8 cellular contexts compared by ENCODE assay signal in the genomic region with DNA sequence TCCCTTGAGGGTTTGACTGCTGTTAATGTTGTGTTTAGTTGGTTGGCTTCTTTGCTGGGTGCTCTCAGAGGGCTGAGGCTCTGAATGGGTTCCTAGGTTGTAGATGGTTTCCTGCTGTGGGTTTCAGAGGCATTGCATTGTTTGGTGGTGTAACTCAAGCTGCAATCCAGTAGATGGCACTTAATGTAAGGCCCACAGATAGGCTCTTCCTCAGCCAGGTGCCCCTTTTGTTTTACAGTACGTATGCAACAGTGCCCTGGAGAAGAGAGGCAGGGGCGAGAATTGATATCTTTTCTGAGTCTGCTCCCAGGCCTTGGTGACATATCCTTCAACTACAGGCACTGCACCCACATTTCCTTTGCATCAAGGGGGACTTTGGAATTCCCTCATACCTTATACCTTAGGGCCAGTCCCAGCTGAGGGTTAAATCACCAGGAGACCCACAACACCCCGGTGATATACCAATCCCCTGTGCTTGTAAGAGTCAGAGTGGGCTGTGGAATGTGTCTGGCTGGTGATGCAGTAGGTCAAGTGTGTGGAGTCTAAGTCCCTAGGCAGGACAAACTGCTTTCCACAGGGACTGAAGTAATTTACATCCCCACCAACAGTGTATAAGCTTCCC. TPM values are rescaled to one million over a fixed set of nuclear protein-coding genes. Genes with fewer than 3 reads are reported as not detected.
DNase-seq lines count a peak whose midpoint lies in the region; ATAC-seq and TF ChIP-seq lines count a peak whose summit lies in the region.

No MANE protein-coding gene starts in this region.

- H3K36me3 ChIP-seq in psoas muscle (ENCODE audit: insufficient read depth in 1 of 2, low read depth in 1 of 2) = no peaks in the 10 kb centered on the region

- H3K4me3 ChIP-seq in psoas muscle = no peak overlapping the region

- no peak for TF ChIP-seq CTCF in psoas muscle (IDR thresholded peaks at IDR 0.05)

- ATAC-seq in HG02623 (IDR thresholded peaks at IDR 0.05; ENCODE audit: unreplicated experiment) = peak; percentile 80
- ATAC-seq in activated naive CD8-positive, alpha-beta T cell treated with anti-CD3 and anti-CD28 coated beads, Interleukin-2, amount 10 ng/mL, durations not matched to agents 7 days and 5 days (ENCODE audit: low read depth) = peak; percentile 96
- ATAC-seq in psoas muscle = no peak

- H3K9me3 ChIP-seq in psoas muscle = no peaks in the 10 kb centered on the region

- 59 to 65% (median 63%) methylated on average over 3 of the region's 3 CpGs for WGBS in psoas muscle, 3 donors

- no peaks in the 10 kb centered on the region for H3K27me3 Mint-ChIP-seq in activated naive CD4-positive, alpha-beta T cell treated with anti-CD3 and anti-CD28 coated beads for 36 hours (ENCODE audit: low read depth)
- H3K27me3 Mint-ChIP-seq in activated naive CD8-positive, alpha-beta T cell treated with anti-CD3 and anti-CD28 coated beads, Interleukin-2, amount 10 ng/mL, durations not matched to agents 7 days and 5 days = peaks cover 13% of the 10 kb centered on the region

- H3K27ac ChIP-seq in psoas muscle = no peak overlapping the region

- POLR2A ChIA-PET in activated naive CD8-positive, alpha-beta T cell treated with anti-CD3 and anti-CD28 coated beads, Interleukin-2, amount 10 ng/mL, durations not matched to agents 7 days and 5 days (lab: Charles Lee) = no interaction called here

- H3K27me3 ChIP-seq in psoas muscle (ENCODE audit: insufficient read depth in 3 of 3, low read length in 2 of 3) = no peaks in the 10 kb centered on the region

- H3K27ac Mint-ChIP-seq in activated naive CD4-positive, alpha-beta T cell treated with anti-CD3 and anti-CD28 coated beads for 36 hours = no peak overlapping the region
- no peak overlapping the region for H3K27ac Mint-ChIP-seq in activated naive CD8-positive, alpha-beta T cell treated with anti-CD3 and anti-CD28 coated beads, Interleukin-2, amount 10 ng/mL, durations not matched to agents 7 days and 5 days

- CTCF ChIA-PET in activated naive CD4-positive, alpha-beta T cell treated with anti-CD3 and anti-CD28 coated beads for 36 hours (lab: Charles Lee) = no interaction called here

- DNase-seq in activated naive CD4-positive, alpha-beta T cell treated with anti-CD3 and anti-CD28 coated beads for 36 hours = peak; percentile 13
- no peak for DNase-seq in activated naive CD4-positive, alpha-beta T cell treated with Interleukin-2 at 50 U/mL for 16 hours
- DNase-seq in MV-4-11 (lab: John Stamatoyannopoulos, UW) (peak; percentile 16), psoas muscle (no peak), RKO (ENCODE audit: low spot score) (no peak), cortex of kidney (lab: John Stamatoyannopoulos, UW) (no peak)
- DNase-seq in activated naive CD8-positive, alpha-beta T cell treated with anti-CD3 and anti-CD28 coated beads, Interleukin-2, amount 10 ng/mL, durations not matched to agents 7 days and 5 days = no peak

- intact Hi-C loops in activated naive CD4-positive, alpha-beta T cell treated with anti-CD3 and anti-CD28 coated beads for 36 hours (cut with micrococcal nuclease) = no loop called here
- intact Hi-C loops in psoas muscle (cut with DNase I) = loop anchor here in 1 of 2 donors (10.0 kb wide), 1 partner anchor 231 kb away; a partner anchor contains a TSS

- no peak overlapping the region for H3K4me3 Mint-ChIP-seq in activated naive CD4-positive, alpha-beta T cell treated with anti-CD3 and anti-CD28 coated beads for 36 hours
- no peak overlapping the region for H3K4me3 Mint-ChIP-seq in activated naive CD8-positive, alpha-beta T cell treated with anti-CD3 and anti-CD28 coated beads, Interleukin-2, amount 10 ng/mL, durations not matched to agents 7 days and 5 days

- no peaks in the 10 kb centered on the region for H3K4me1 ChIP-seq in psoas muscle

- peaks cover 4% of the 10 kb centered on the region for H3K4me1 Mint-ChIP-seq in activated naive CD4-positive, alpha-beta T cell treated with anti-CD3 and anti-CD28 coated beads for 36 hours (ENCODE audit: low read depth)
- H3K4me1 Mint-ChIP-seq in activated naive CD8-positive, alpha-beta T cell treated with anti-CD3 and anti-CD28 coated beads, Interleukin-2, amount 10 ng/mL, durations not matched to agents 7 days and 5 days = peaks cover 8% of the 10 kb centered on the region

- no peaks in the 10 kb centered on the region for H3K9me3 Mint-ChIP-seq in activated naive CD4-positive, alpha-beta T cell treated with anti-CD3 and anti-CD28 coated beads for 36 hours
- no peaks in the 10 kb centered on the region for H3K9me3 Mint-ChIP-seq in activated naive CD8-positive, alpha-beta T cell treated with anti-CD3 and anti-CD28 coated beads, Interleukin-2, amount 10 ng/mL, durations not matched to agents 7 days and 5 days

- no peaks in the 10 kb centered on the region for H3K36me3 Mint-ChIP-seq in activated naive CD4-positive, alpha-beta T cell treated with anti-CD3 and anti-CD28 coated beads for 36 hours (ENCODE audit: low read depth)
- no peaks in the 10 kb centered on the region for H3K36me3 Mint-ChIP-seq in activated naive CD8-positive, alpha-beta T cell treated with anti-CD3 and anti-CD28 coated beads, Interleukin-2, amount 10 ng/mL, durations not matched to agents 7 days and 5 days

RNA-seq across cellular contexts. Expression of a gene that starts 7.0 kb away (rescaled TPM):
- not detected for total RNA-seq in activated naive CD4-positive, alpha-beta T cell treated with anti-CD3 and anti-CD28 coated beads for 36 hours
- not detected for total RNA-seq in activated naive CD8-positive, alpha-beta T cell treated with anti-CD3 and anti-CD28 coated beads, Interleukin-2, amount 10 ng/mL, durations not matched to agents 7 days and 5 days
- not detected for total RNA-seq in psoas muscle
- polyA plus RNA-seq in psoas muscle = not detected

Comparison
In these comparisons a context has a peak if more than half of its experiments do, and no peak if none do; other contexts are left out.
1. DNase-seq: peak in activated naive CD4-positive, alpha-beta T cell treated with anti-CD3 and anti-CD28 coated beads for 36 hours (single experiment) and MV-4-11 (single experiment); none in activated naive CD4-positive, alpha-beta T cell treated with Interleukin-2 at 50 U/mL for 16 hours (single experiment), activated naive CD8-positive, alpha-beta T cell treated with anti-CD3 and anti-CD28 coated beads, Interleukin-2, amount 10 ng/mL, durations not matched to agents 7 days and 5 days (single experiment), psoas muscle (0 of 2), RKO (single experiment) and cortex of kidney (single experiment).
2. ATAC-seq: peak in HG02623 (single experiment) and activated naive CD8-positive, alpha-beta T cell treated with anti-CD3 and anti-CD28 coated beads, Interleukin-2, amount 10 ng/mL, durations not matched to agents 7 days and 5 days (single experiment); none in psoas muscle (0 of 4).